ENCODE assay signal across 33 cellular contexts in genomic region chr21:44581158-44581557, GRCh38. TPM values are rescaled to one million over a fixed set of nuclear protein-coding genes. Genes with fewer than 3 reads are reported as not detected.
"Had no signal": no experiment of that assay in that cellular context is flagged by ENCODE, and none has a peak within 500 bp of the region (broad histone marks: within the 10 kb centered on the region; RNA-seq: fewer than 3 reads in every experiment).

No MANE protein-coding gene starts in this region.

- DNase-seq: left ventricle myocardium inferior; mesendoderm; naive B cell; occipital lobe; right lobe of liver; stimulated activated CD4-positive, alpha-beta T cell treated with anti-CD3 and anti-CD28 coated beads, Interleukin-12 subunit alpha, Interleukin-12 subunit beta, amount 100 ng/mL, for 4 hours; stimulated activated CD4-positive, alpha-beta T cell treated with anti-CD3 and anti-CD28 coated beads, Interleukin-15, amount 100 ng/mL, for 24 hours; stimulated activated CD4-positive, alpha-beta T cell treated with anti-CD3 and anti-CD28 coated beads, Interleukin-4, amount 100 ng/mL, for 24 hours; stimulated activated naive CD4-positive, alpha-beta T cell treated with Interleukin-2 at 50 U/mL for 16 hours; stimulated activated naive CD8-positive, alpha-beta T cell treated with anti-CD3 and anti-CD28 coated beads, Interleukin-15, amount 100 ng/mL, for 72 hours; substantia nigra; upper lobe of left lung had no signal

- H3K4me3 Mint-ChIP-seq: mesothelial cell of epicardium; naive B cell; nephron; neural crest cell; stimulated activated effector memory CD8-positive, alpha-beta T cell treated with anti-CD3 and anti-CD28 coated beads, Interleukin-12 subunit alpha, Interleukin-12 subunit beta, amount 100 ng/mL, for 72 hours; stimulated activated naive CD8-positive, alpha-beta T cell treated with anti-CD3 and anti-CD28 coated beads, Interleukin-15, amount 100 ng/mL, for 72 hours had no signal

- H3K27ac ChIP-seq: hepatocyte, left ventricle myocardium inferior, neutrophil, right atrium auricular region, right lobe of liver, tibial nerve, upper lobe of left lung, vagina had no signal

- H3K27me3 Mint-ChIP-seq: stimulated activated naive CD8-positive, alpha-beta T cell treated with anti-CD3 and anti-CD28 coated beads, Interleukin-15, amount 100 ng/mL, for 72 hours had no signal

- H3K36me3 ChIP-seq: left ventricle myocardium inferior, neutrophil, right atrium auricular region, right lobe of liver, tibial nerve, upper lobe of left lung, vagina had no signal

- H3K27ac Mint-ChIP-seq: mesothelial cell of epicardium; naive B cell; nephron; progenitor cell of endocrine pancreas; stimulated activated effector memory CD8-positive, alpha-beta T cell treated with anti-CD3 and anti-CD28 coated beads, Interleukin-12 subunit alpha, Interleukin-12 subunit beta, amount 100 ng/mL, for 72 hours had no signal

- H3K4me1 Mint-ChIP-seq: naive B cell, nephron had no signal

- H3K4me1 ChIP-seq: right atrium auricular region, right lobe of liver, tibial nerve, upper lobe of left lung, vagina had no signal

- ATAC-seq: stimulated activated effector memory CD8-positive, alpha-beta T cell treated with anti-CD3 and anti-CD28 coated beads, Interleukin-12 subunit alpha, Interleukin-12 subunit beta, amount 100 ng/mL, for 72 hours; stimulated activated naive CD8-positive, alpha-beta T cell treated with anti-CD3 and anti-CD28 coated beads, Interleukin-15, amount 100 ng/mL, for 72 hours had no signal

- H3K4me3 ChIP-seq: hepatocyte, left ventricle myocardium inferior, lung, right atrium auricular region, right lobe of liver, smooth muscle cell, tibial nerve, upper lobe of left lung, vagina had no signal

- H3K9me3 ChIP-seq: neutrophil had no signal

- H3K27me3 ChIP-seq: right atrium auricular region, right lobe of liver, upper lobe of left lung, vagina had no signal

- H3K36me3 Mint-ChIP-seq: stimulated activated effector memory CD8-positive, alpha-beta T cell treated with anti-CD3 and anti-CD28 coated beads, Interleukin-12 subunit alpha, Interleukin-12 subunit beta, amount 100 ng/mL, for 72 hours had no signal

RNA-seq across cellular contexts. Expression of gene KRTAP10-5, which starts 0.8 kb away (rescaled TPM):
- total RNA-seq: hepatocyte, kidney epithelial cell, left ventricle myocardium inferior, lung, mesothelial cell of epicardium, mononuclear cell, neural crest cell, occipital lobe, osteocyte, progenitor cell of endocrine pancreas, pulmonary artery endothelial cell, renal cortical epithelial cell, right atrium auricular region, right lobe of liver, skeletal muscle tissue, smooth muscle cell, temporal lobe, tibial nerve, upper lobe of left lung, urinary bladder, vagina had no signal
- polyA plus RNA-seq: hepatocyte, lung, smooth muscle cell, thymus, urinary bladder had no signal

RNA-seq across cellular contexts. Expression of gene KRTAP10-4, which starts 7.6 kb away (rescaled TPM):
- total RNA-seq: hepatocyte, kidney epithelial cell, left ventricle myocardium inferior, lung, mesothelial cell of epicardium, mononuclear cell, neural crest cell, occipital lobe, osteocyte, progenitor cell of endocrine pancreas, pulmonary artery endothelial cell, renal cortical epithelial cell, right atrium auricular region, right lobe of liver, skeletal muscle tissue, smooth muscle cell, temporal lobe, tibial nerve, upper lobe of left lung, urinary bladder, vagina had no signal
- polyA plus RNA-seq: hepatocyte, lung, smooth muscle cell, thymus, urinary bladder had no signal

RNA-seq across cellular contexts. Expression of gene KRTAP10-6, which starts 11.1 kb away (rescaled TPM):
- total RNA-seq: hepatocyte, kidney epithelial cell, left ventricle myocardium inferior, lung, mesothelial cell of epicardium, mononuclear cell, neural crest cell, occipital lobe, osteocyte, progenitor cell of endocrine pancreas, pulmonary artery endothelial cell, renal cortical epithelial cell, right atrium auricular region, right lobe of liver, skeletal muscle tissue, smooth muscle cell, temporal lobe, tibial nerve, upper lobe of left lung, urinary bladder, vagina had no signal
- polyA plus RNA-seq: hepatocyte, lung, thymus, urinary bladder had no signal

RNA-seq across cellular contexts. Expression of gene KRTAP10-7, which starts 19.2 kb away (rescaled TPM):
- total RNA-seq: hepatocyte, kidney epithelial cell, left ventricle myocardium inferior, lung, mesothelial cell of epicardium, mononuclear cell, neural crest cell, occipital lobe, osteocyte, progenitor cell of endocrine pancreas, pulmonary artery endothelial cell, renal cortical epithelial cell, right atrium auricular region, right lobe of liver, skeletal muscle tissue, smooth muscle cell, temporal lobe, tibial nerve, upper lobe of left lung, urinary bladder, vagina had no signal
- polyA plus RNA-seq: hepatocyte, lung, smooth muscle cell, thymus, urinary bladder had no signal

RNA-seq across cellular contexts. Expression of gene KRTAP10-3, which starts 22.6 kb away (rescaled TPM):
- total RNA-seq: hepatocyte, kidney epithelial cell, left ventricle myocardium inferior, lung, mesothelial cell of epicardium, mononuclear cell, neural crest cell, occipital lobe, osteocyte, progenitor cell of endocrine pancreas, pulmonary artery endothelial cell, renal cortical epithelial cell, right atrium auricular region, right lobe of liver, skeletal muscle tissue, smooth muscle cell, temporal lobe, tibial nerve, upper lobe of left lung, urinary bladder, vagina had no signal
- polyA plus RNA-seq: hepatocyte, lung, smooth muscle cell, thymus, urinary bladder had no signal
